In genomic region chr17:78806451-78806850, GRCh38 we compare ENCODE assay signal across 11 cellular contexts. TPM values are rescaled to one million over a fixed set of nuclear protein-coding genes. Genes with fewer than 3 reads are reported as not detected.
A peak's percentile ranks its signal among the peaks of the same experiment; 100 is the strongest.
DNase-seq lines count a peak whose midpoint lies in the region; ATAC-seq, FAIRE-seq and TF ChIP-seq lines count a peak whose summit lies in the region.
"Had no signal": no experiment of that assay in that cellular context is flagged by ENCODE, and none has a peak within 500 bp of the region (broad histone marks: within the 10 kb centered on the region; RNA-seq: fewer than 3 reads in every experiment).

No MANE protein-coding gene starts in this region.

- no peaks in the 10 kb centered on the region for H3K27me3 Mint-ChIP-seq in IgD-negative memory B cell

- no peaks in the 10 kb centered on the region for H3K9me3 Mint-ChIP-seq in IgD-negative memory B cell

- H3K36me3 ChIP-seq in lower lobe of right lung = peaks cover 95% of the 10 kb centered on the region
- H3K36me3 ChIP-seq in esophagus squamous epithelium = peaks cover 16 to 99% (median 53%) of the 10 kb centered on the region in 3 donors

- H3K4me3 Mint-ChIP-seq in IgD-negative memory B cell = peak overlapping the region; percentile 3 to 67 (median 41)

- H3K4me1 ChIP-seq in A549 (no peaks in the 10 kb centered on the region), lower lobe of right lung (peaks cover 14% of the 10 kb centered on the region), esophagus squamous epithelium (peaks cover 5 to 43% (median 12%) of the 10 kb centered on the region in 3 donors)

- DNase-seq in A549 (ENCODE audit: low read depth in 1 of 2, low spot score in 1 of 2) (peak; percentile 27 to 53), activated gamma-delta T cell (lab: John Stamatoyannopoulos, UW) (peak; percentile 52), lower lobe of right lung (no peak), esophagus squamous epithelium (lab: John Stamatoyannopoulos, UW) (no peak), cortex of kidney (lab: John Stamatoyannopoulos, UW) (no peak), globus pallidus (ENCODE audit: low spot score) (no peak)
- DNase-seq: dermis blood vessel endothelial cell, heart right ventricle, NCI-H2081 had no signal

- no peak overlapping the region for H3K27ac ChIP-seq in A549
- no peak overlapping the region for H3K27ac ChIP-seq in lower lobe of right lung
- peak overlapping the region in 1 of 4 donors; percentile 68 for H3K27ac ChIP-seq in esophagus squamous epithelium

- H3K4me1 Mint-ChIP-seq in IgD-negative memory B cell = peaks cover 14 to 18% (median 16%) of the 10 kb centered on the region in 3 donors

- H3K4me2 ChIP-seq in A549 = no peak overlapping the region

- no peak for FAIRE-seq in A549 (lab: Jason Lieb, UNC)

- no peak for TF ChIP-seq RAD21 in A549 (conservative IDR thresholded peaks at IDR 0.05 in 1 of 2, IDR thresholded peaks at IDR 0.05 in 1 of 2)

- TF ChIP-seq EP300 in A549 (IDR thresholded peaks at IDR 0.05) = no peak

- POLR2A ChIA-PET in A549 (lab: Yijun Ruan, JAX) = no interaction called here

- peaks cover 6% of the 10 kb centered on the region for H3K36me3 Mint-ChIP-seq in IgD-negative memory B cell

- CTCF ChIA-PET in A549 (lab: Yijun Ruan, JAX) = interaction anchor here (1.1 kb wide), 1 partner anchor 16 kb away, joined by 4 read pairs; no protein-coding TSS in a partner anchor

- TF ChIP-seq CTCF in A549 (IDR thresholded peaks at IDR 0.05) = no peak
- TF ChIP-seq CTCF in lower lobe of right lung (IDR thresholded peaks at IDR 0.05) = no peak
- TF ChIP-seq CTCF in esophagus squamous epithelium (IDR thresholded peaks at IDR 0.05) = peak in 1 of 6 experiments; percentile 30

- H3K4me3 ChIP-seq in A549 = no peak overlapping the region
- no peak overlapping the region for H3K4me3 ChIP-seq in lower lobe of right lung
- H3K4me3 ChIP-seq in esophagus squamous epithelium = no peak overlapping the region
- H3K4me3 ChIP-seq: heart right ventricle had no signal

- intact Hi-C loops in lower lobe of right lung (cut with DNase I) (no loop called here), esophagus squamous epithelium (cut with DNase I) (no loop called here)

- ATAC-seq in A549 = peak; percentile 53 to 63
- ATAC-seq in lower lobe of right lung = peak; percentile 25 to 38
- ATAC-seq in HG02970 (IDR thresholded peaks at IDR 0.05; ENCODE audit: low FRiP score, unreplicated experiment) = no peak

- 88% methylated on average over 9 of the region's 9 CpGs for WGBS in A549 (ENCODE audit: missing lambda C conversion rate)
- WGBS in esophagus squamous epithelium, 2 donors = 54 to 67% methylated on average over 7 of the region's 9 CpGs

- H3K9me3 ChIP-seq in A549 (no peaks in the 10 kb centered on the region), lower lobe of right lung (no peaks in the 10 kb centered on the region), esophagus squamous epithelium (no peaks in the 10 kb centered on the region)
- H3K9me3 ChIP-seq: heart right ventricle had no signal

- H3K27me3 ChIP-seq in lower lobe of right lung (ENCODE audit: low read depth) (no peaks in the 10 kb centered on the region), esophagus squamous epithelium (no peaks in the 10 kb centered on the region)
- H3K27me3 ChIP-seq: heart right ventricle had no signal

- peak overlapping the region; percentile 89 to 97 (median 90) for H3K27ac Mint-ChIP-seq in IgD-negative memory B cell

- no peak for TF ChIP-seq POLR2A in A549 (IDR thresholded peaks at IDR 0.05; ENCODE audit: low read length)
- TF ChIP-seq POLR2A in esophagus squamous epithelium (IDR thresholded peaks at IDR 0.05) = no peak

TF ChIP-seq in A549, 52 proteins besides CTCF, POLR2A, EP300 and RAD21:
- TF ChIP-seq USF2 (IDR thresholded peaks at IDR 0.05) (peak; percentile 12; the same call in 1 of the 2 replicates), FOSB (CRISPR knock-in tag; IDR thresholded peaks at IDR 0.05) (no peak)

RNA-seq across cellular contexts. Expression of gene CYTH1, which starts 24.4 kb away (rescaled TPM):
- polyA plus RNA-seq in A549 (2011; rRNA removed) (36.0 and 38.5 TPM in 2 replicates), A549 (2017; fragmentation: RNase III; extraction: RNeasy Plus Mini Kit Qiagen cat#74134 plus additional on column Dnase treatment) (45.9 to 54.3 TPM (median 46.2 TPM) in 3 replicates), IgD-negative memory B cell (210 TPM)
- 27.3 and 34.2 TPM in 2 replicates for polyA plus RNA-seq in A549 (2012; cell fraction: cytosol; rRNA removed)
- 72.4 and 88.1 TPM in 2 replicates for polyA plus RNA-seq in A549 (2012; cell fraction: nucleus; rRNA removed)
- polyA minus RNA-seq in A549 (2011; rRNA and poly(A)+ RNA removed) = 32.0 and 37.1 TPM in 2 replicates
- total RNA-seq in lower lobe of right lung (110 TPM), esophagus squamous epithelium (10 to 100 TPM; 42.1 to 86.7 (median 67.5) TPM)

RNA-seq across cellular contexts. Expression of gene USP36, which starts 34.2 kb away (rescaled TPM):
- polyA plus RNA-seq in A549 (2011; rRNA removed) = 49.0 and 59.0 TPM in 2 replicates
- 41.6 and 47.2 TPM in 2 replicates for polyA plus RNA-seq in A549 (2012; cell fraction: cytosol; rRNA removed)
- 118 and 157 TPM in 2 replicates for polyA plus RNA-seq in A549 (2012; cell fraction: nucleus; rRNA removed)
- 40.7 to 43.8 TPM (median 41.1 TPM) in 3 replicates for polyA plus RNA-seq in A549 (2017; fragmentation: RNase III; extraction: RNeasy Plus Mini Kit Qiagen cat#74134 plus additional on column Dnase treatment)
- polyA minus RNA-seq in A549 (2011; rRNA and poly(A)+ RNA removed) = 79.8 and 90.9 TPM in 2 replicates
- polyA plus RNA-seq in IgD-negative memory B cell = 28.8 TPM
- total RNA-seq in lower lobe of right lung = 58.6 TPM
- 10 to 100 TPM; 13.2 to 38.9 (median 22.4) TPM for total RNA-seq in esophagus squamous epithelium

Comparison
In these comparisons a context has a peak if more than half of its experiments do, and no peak if none do; other contexts are left out.
1. DNase-seq: peak in A549 (2 of 2) and activated gamma-delta T cell (single experiment); none in lower lobe of right lung (single experiment), esophagus squamous epithelium (single experiment), cortex of kidney (single experiment) and globus pallidus (single experiment).